23 cellular contexts compared by ENCODE assay signal in genomic region chr22:35923026-35923425, GRCh38.
DNase-seq lines count a peak whose midpoint lies in the region; ATAC-seq and TF ChIP-seq lines count a peak whose summit lies in the region.
"Had no signal": no experiment of that assay in that cellular context is flagged by ENCODE, and none has a peak within 500 bp of the region (broad histone marks: within the 10 kb centered on the region; RNA-seq: fewer than 3 reads in every experiment).

No MANE protein-coding gene starts in this region.

- H3K9me3 ChIP-seq in Panc1 (ENCODE audit: control insufficient read depth, insufficient read depth, low read depth, low read length) (no peaks in the 10 kb centered on the region), mucosa of descending colon (no peaks in the 10 kb centered on the region), esophagus squamous epithelium (no peaks in the 10 kb centered on the region)
- H3K9me3 ChIP-seq: SJSA1, spleen had no signal

- H3K9me3 Mint-ChIP-seq in brain = no peaks in the 10 kb centered on the region
- H3K9me3 Mint-ChIP-seq in type B pancreatic cell = no peaks in the 10 kb centered on the region
- no peaks in the 10 kb centered on the region for H3K9me3 Mint-ChIP-seq in natural killer cell treated with Interleukin-12 subunit alpha and Interleukin-12 subunit beta and Interleukin-15 and Interleukin-18, amount 100 ng/mL, for 72 hours
- H3K9me3 Mint-ChIP-seq: activated naive CD4-positive, alpha-beta T cell treated with anti-CD3 and anti-CD28 coated beads for 36 hours; activated T-cell treated with anti-CD3 and anti-CD28 coated beads, Interleukin-2, amount 50 U/mL, for 24 hours; CD8-positive, alpha-beta T cell; stimulated activated naive B cell treated with anti-CD40 and anti-IgM and Interleukin-4, amounts not matched to agents 10 μg/mL and 1 μg/mL and 100 μg/mL, for 72 hours; T-helper 1 cell treated with Interleukin-12 subunit alpha and Interleukin-12 subunit beta and Interleukin-4 antibody, amounts not matched to agents 30 μg/mL and 1 μg/mL, for 36 hours had no signal

- TF ChIP-seq CTCF in Panc1 (IDR thresholded peaks at IDR 0.05) (no peak), brain (conservative IDR thresholded peaks at IDR 0.05) (no peak), mucosa of descending colon (IDR thresholded peaks at IDR 0.05) (no peak), type B pancreatic cell (conservative IDR thresholded peaks at IDR 0.05) (no peak), esophagus squamous epithelium (IDR thresholded peaks at IDR 0.05) (no peak)

- no peaks in the 10 kb centered on the region for H3K36me3 ChIP-seq in Panc1 (ENCODE audit: control insufficient read depth, insufficient read depth, low read length)
- H3K36me3 ChIP-seq in mucosa of descending colon (ENCODE audit: low read depth) = no peaks in the 10 kb centered on the region
- no peaks in the 10 kb centered on the region for H3K36me3 ChIP-seq in esophagus squamous epithelium
- H3K36me3 ChIP-seq: SJSA1, spleen had no signal

- no peak overlapping the region for H3K4me3 Mint-ChIP-seq in brain
- no peak overlapping the region for H3K4me3 Mint-ChIP-seq in type B pancreatic cell
- H3K4me3 Mint-ChIP-seq in natural killer cell treated with Interleukin-12 subunit alpha and Interleukin-12 subunit beta and Interleukin-15 and Interleukin-18, amount 100 ng/mL, for 72 hours = no peak overlapping the region
- H3K4me3 Mint-ChIP-seq: activated naive CD4-positive, alpha-beta T cell treated with anti-CD3 and anti-CD28 coated beads for 36 hours; activated T-cell treated with anti-CD3 and anti-CD28 coated beads, Interleukin-2, amount 50 U/mL, for 24 hours; CD8-positive, alpha-beta T cell; stimulated activated naive B cell treated with anti-CD40 and anti-IgM and Interleukin-4, amounts not matched to agents 10 μg/mL and 1 μg/mL and 100 μg/mL, for 72 hours; T-helper 1 cell treated with Interleukin-12 subunit alpha and Interleukin-12 subunit beta and Interleukin-4 antibody, amounts not matched to agents 30 μg/mL and 1 μg/mL, for 36 hours had no signal

- H3K27ac Mint-ChIP-seq in brain (peak overlapping the region in 3 of 5 experiments; percentile 43 to 55 (median 46)), type B pancreatic cell (peak overlapping the region; percentile 35)
- no peak overlapping the region for H3K27ac Mint-ChIP-seq in natural killer cell treated with Interleukin-12 subunit alpha and Interleukin-12 subunit beta and Interleukin-15 and Interleukin-18, amount 100 ng/mL, for 72 hours
- H3K27ac Mint-ChIP-seq: activated naive CD4-positive, alpha-beta T cell treated with anti-CD3 and anti-CD28 coated beads for 36 hours; activated T-cell treated with anti-CD3 and anti-CD28 coated beads, Interleukin-2, amount 50 U/mL, for 24 hours; CD8-positive, alpha-beta T cell; stimulated activated naive B cell treated with anti-CD40 and anti-IgM and Interleukin-4, amounts not matched to agents 10 μg/mL and 1 μg/mL and 100 μg/mL, for 72 hours; T-helper 1 cell treated with Interleukin-12 subunit alpha and Interleukin-12 subunit beta and Interleukin-4 antibody, amounts not matched to agents 30 μg/mL and 1 μg/mL, for 36 hours had no signal

- H3K4me1 Mint-ChIP-seq in brain (peaks cover 46% of the 10 kb centered on the region), type B pancreatic cell (ENCODE audit: unreplicated experiment) (peaks cover 28% of the 10 kb centered on the region)
- H3K4me1 Mint-ChIP-seq in natural killer cell treated with Interleukin-12 subunit alpha and Interleukin-12 subunit beta and Interleukin-15 and Interleukin-18, amount 100 ng/mL, for 72 hours (ENCODE audit: low read depth in 2 of 2) = peaks cover 0 to 6% of the 10 kb centered on the region in 2 donors

- H3K4me3 ChIP-seq in Panc1 (ENCODE audit: low read depth in 2 of 2, low read length in 2 of 2) = no peak overlapping the region
- no peak overlapping the region for H3K4me3 ChIP-seq in mucosa of descending colon
- H3K4me3 ChIP-seq in esophagus squamous epithelium = no peak overlapping the region
- H3K4me3 ChIP-seq: SJSA1, spleen had no signal

- H3K27me3 Mint-ChIP-seq in brain (no peaks in the 10 kb centered on the region), type B pancreatic cell (no peaks in the 10 kb centered on the region)
- peaks cover 7 to 18% of the 10 kb centered on the region in 2 donors for H3K27me3 Mint-ChIP-seq in natural killer cell treated with Interleukin-12 subunit alpha and Interleukin-12 subunit beta and Interleukin-15 and Interleukin-18, amount 100 ng/mL, for 72 hours
- H3K27me3 Mint-ChIP-seq: activated T-cell treated with anti-CD3 and anti-CD28 coated beads, Interleukin-2, amount 50 U/mL, for 24 hours had no signal

- POLR2A ChIA-PET in Panc1 (lab: Charles Lee) = no interaction called here

- CTCF ChIA-PET in Panc1 (lab: Charles Lee) = no interaction called here

- H3K36me3 Mint-ChIP-seq in brain (peaks cover 9% of the 10 kb centered on the region), type B pancreatic cell (peaks cover 4% of the 10 kb centered on the region)
- no peaks in the 10 kb centered on the region for H3K36me3 Mint-ChIP-seq in natural killer cell treated with Interleukin-12 subunit alpha and Interleukin-12 subunit beta and Interleukin-15 and Interleukin-18, amount 100 ng/mL, for 72 hours
- H3K36me3 Mint-ChIP-seq: CD8-positive, alpha-beta T cell; stimulated activated naive B cell treated with anti-CD40 and anti-IgM and Interleukin-4, amounts not matched to agents 10 μg/mL and 1 μg/mL and 100 μg/mL, for 72 hours had no signal

- no peak for ATAC-seq in Panc1
- peak; percentile 43 for ATAC-seq in mucosa of descending colon
- ATAC-seq in natural killer cell treated with Interleukin-12 subunit alpha and Interleukin-12 subunit beta and Interleukin-15 and Interleukin-18, amount 100 ng/mL, for 72 hours = no peak
- ATAC-seq: CD8-positive, alpha-beta T cell; stimulated activated naive B cell treated with anti-CD40 and anti-IgM and Interleukin-4, amounts not matched to agents 10 μg/mL and 1 μg/mL and 100 μg/mL, for 72 hours had no signal

- in situ Hi-C loops in Panc1 (cut with HindIII; ENCODE audit: low pct_unique_long_range_greater_than_20kb, low sequenced_read_pairs) = no loop called here

- H3K27me3 ChIP-seq in Panc1 (ENCODE audit: control insufficient read depth, insufficient read depth, low read length) = no peaks in the 10 kb centered on the region
- H3K27me3 ChIP-seq in esophagus squamous epithelium = no peaks in the 10 kb centered on the region
- H3K27me3 ChIP-seq: SJSA1, spleen had no signal

- no peak for DNase-seq in Panc1 (ENCODE audit: low read depth, low spot score)
- DNase-seq in mucosa of descending colon = no peak
- no peak for DNase-seq in type B pancreatic cell (ENCODE audit: extremely low spot score, unreplicated experiment)
- no peak for DNase-seq in NCI-H2081 (lab: John Stamatoyannopoulos, UW)
- no peak for DNase-seq in natural killer cell treated with Interleukin-12 subunit alpha and Interleukin-12 subunit beta and Interleukin-15 and Interleukin-18, amount 100 ng/mL, for 72 hours (ENCODE audit: low spot score)
- no peak for DNase-seq in esophagus squamous epithelium (lab: John Stamatoyannopoulos, UW)
- DNase-seq: activated CD4-positive, alpha-beta T cell treated with anti-CD3 and anti-CD28 coated beads for 1 hour; activated naive CD4-positive, alpha-beta T cell treated with anti-CD3 and anti-CD28 coated beads for 36 hours; activated T-cell treated with anti-CD3 and anti-CD28 coated beads, Interleukin-2, amount 50 U/mL, for 24 hours; amygdala; CD8-positive, alpha-beta T cell; central memory CD4-positive, alpha-beta T cell; dermis blood vessel endothelial cell; glutamatergic neuron; KBM-7; NCI-H1436 treated with DMSO at 0.1 percent for 48 hours; occipital lobe; spleen; stimulated activated CD4-positive, alpha-beta T cell treated with anti-CD3 and anti-CD28 coated beads, Interleukin-4, amount 100 ng/mL, for 24 hours; stimulated activated naive B cell treated with anti-CD40 and anti-IgM and Interleukin-4, amounts not matched to agents 10 μg/mL and 1 μg/mL and 100 μg/mL, for 72 hours had no signal

- H3K4me1 ChIP-seq in Panc1 (ENCODE audit: control insufficient read depth, insufficient read depth, low read length) (no peaks in the 10 kb centered on the region; the same call in 1 of the 2 replicates), mucosa of descending colon (ENCODE audit: low read depth) (peaks cover 6% of the 10 kb centered on the region), esophagus squamous epithelium (peaks cover 3 to 50% (median 25%) of the 10 kb centered on the region in 3 donors)

- intact Hi-C loops in Panc1 (cut with micrococcal nuclease; ENCODE audit: unreplicated experiment) (no loop called here), mucosa of descending colon (cut with DNase I, micrococcal nuclease) (loop anchor here (10.0 kb wide), 3 partner anchors 288 to 488 kb away; no protein-coding TSS in a partner anchor), esophagus squamous epithelium (cut with DNase I) (loop anchor here (10.0 kb wide), 1 partner anchor 298 kb away; no protein-coding TSS in a partner anchor)

- H3K27ac ChIP-seq in Panc1 (ENCODE audit: low read length) (0 out of 2 replicates have a peak overlapping the region, but pooled peaks have one; percentile 31), esophagus squamous epithelium (peak overlapping the region in 1 of 4 donors; percentile 69)
- H3K27ac ChIP-seq: spleen had no signal

- WGBS in esophagus squamous epithelium, 2 donors = 78 to 100% methylated on average over 2 of the region's 2 CpGs

- no peak for TF ChIP-seq POLR2A in esophagus squamous epithelium (IDR thresholded peaks at IDR 0.05)

- no TSS peak for BruUV-seq in Panc1 (replicated peaks; lab: Mats Ljungman, UMichigan)

Comparison
In these comparisons a context has a peak if more than half of its experiments do, and no peak if none do; other contexts are left out.
1. H3K27ac Mint-ChIP-seq: peak in brain (3 of 5) and type B pancreatic cell (single experiment); none in natural killer cell treated with Interleukin-12 subunit alpha and Interleukin-12 subunit beta and Interleukin-15 and Interleukin-18, amount 100 ng/mL, for 72 hours (0 of 2).